In genomic region chrX:21974011-21974385, GRCh38 we compare ENCODE assay signal across 8 cellular contexts. TPM values are rescaled to one million over a fixed set of nuclear protein-coding genes. Genes with fewer than 3 reads are reported as not detected.
DNase-seq lines count a peak whose midpoint lies in the region; ATAC-seq and TF ChIP-seq lines count a peak whose summit lies in the region.

No MANE protein-coding gene starts in this region.

- intact Hi-C loops in left lung (cut with DNase I), result no loop called here
- intact Hi-C loops in psoas muscle (cut with DNase I), result no loop called here

- H3K36me3 ChIP-seq in left lung, result peaks cover 0 to 23% of the 10 kb centered on the region in 2 donors
- peaks cover 0 to 40% of the 10 kb centered on the region in 2 donors for H3K36me3 ChIP-seq in psoas muscle (ENCODE audit: insufficient read depth in 1 of 2, low read depth in 1 of 2)

- TF ChIP-seq POLR2A in erythroblast (IDR thresholded peaks at IDR 0.05; ENCODE audit: low read length), result no peak

- H3K9me3 ChIP-seq in left lung (no peaks in the 10 kb centered on the region), psoas muscle (no peaks in the 10 kb centered on the region)

- H3K27me3 ChIP-seq in left lung, result no peaks in the 10 kb centered on the region
- no peaks in the 10 kb centered on the region for H3K27me3 ChIP-seq in psoas muscle (ENCODE audit: insufficient read depth in 3 of 3, low read length in 2 of 3)

- H3K27ac ChIP-seq in left lung (peak overlapping the region; percentile 41 to 64), psoas muscle (no peak overlapping the region)

- ATAC-seq in GM18517 (IDR thresholded peaks at IDR 0.05; ENCODE audit: unreplicated experiment) (peak; percentile 76), GM21786 (IDR thresholded peaks at IDR 0.05; ENCODE audit: unreplicated experiment) (peak; percentile 84), left lung (peak; percentile 77), psoas muscle (no peak)

- 58 to 81% (median 66%) methylated on average over 2 of the region's 2 CpGs for WGBS in psoas muscle, 3 donors

- H3K4me1 ChIP-seq in left lung (peaks cover 4 to 8% of the 10 kb centered on the region in 2 donors), psoas muscle (no peaks in the 10 kb centered on the region)

- DNase-seq in MV-4-11 (lab: John Stamatoyannopoulos, UW) (peak; percentile 4), left lung (no peak), psoas muscle (no peak), HuH-7 (ENCODE audit: low spot score) (no peak), GM20000 (ENCODE audit: low spot score) (no peak), erythroblast (lab: John Stamatoyannopoulos, UW) (no peak)

- TF ChIP-seq CTCF in left lung (IDR thresholded peaks at IDR 0.05), result no peak
- no peak for TF ChIP-seq CTCF in psoas muscle (IDR thresholded peaks at IDR 0.05)
- TF ChIP-seq CTCF in GM20000 (IDR thresholded peaks at IDR 0.05; ENCODE audit: extremely low read depth, missing control alignments), result no peak

- H3K4me3 ChIP-seq in left lung (no peak overlapping the region), psoas muscle (no peak overlapping the region)

RNA-seq across cellular contexts. Expression of gene SMS, which starts 33.5 kb away (rescaled TPM):
- 10 to 100 TPM; 68.6 to 80.4 TPM for total RNA-seq in left lung
- 10 to 100 TPM; 18.6 to 52.9 (median 33.6) TPM for total RNA-seq in psoas muscle
- 10 to 100 TPM; 28.9 to 50.3 (median 45.3) TPM for polyA plus RNA-seq in psoas muscle

RNA-seq across cellular contexts. Expression of gene PHEX, which starts 58.1 kb away (rescaled TPM):
- total RNA-seq in left lung (1 to 10 TPM; 4.2 to 5.8 TPM), psoas muscle (under 1 TPM in 2 of 4 donors, not detected in 2; 0.04 to 0.11 TPM)
- polyA plus RNA-seq in psoas muscle, result under 1 TPM in 2 of 3 donors, not detected in 1; 0.01 to 0.04 TPM

Comparison
In these comparisons a context has a peak if more than half of its experiments do, and no peak if none do; other contexts are left out.
1. ATAC-seq: peak in GM18517 (single experiment), GM21786 (single experiment) and left lung (single experiment); none in psoas muscle (0 of 4).
2. RNA of gene PHEX, which starts 58.1 kb away (total RNA-seq): 4.2 to 5.8 TPM in left lung; 0.04 to 0.11 TPM in psoas muscle; every median in the first group is over 4 times any median in the second.